In genomic region chr20:50447102-50447804, GRCh38 we compare ENCODE assay signal across 2 cellular contexts.
TF ChIP-seq lines count a peak whose summit lies in the region.

No MANE protein-coding gene starts in this region.

TF ChIP-seq in HEK293, 187 proteins besides CTCF, POLR2A, EP300 and RAD21:
- TF ChIP-seq ZNF623 (tag by site-specific recombination; IDR thresholded peaks at IDR 0.05) (peak; percentile 98), SP7 (tag by site-specific recombination; IDR thresholded peaks at IDR 0.05) (no peak), ZNF664 (tag by site-specific recombination; IDR thresholded peaks at IDR 0.05) (peak; percentile 73; the same call in 1 of the 2 replicates)
- TF ChIP-seq, protein P1, sequence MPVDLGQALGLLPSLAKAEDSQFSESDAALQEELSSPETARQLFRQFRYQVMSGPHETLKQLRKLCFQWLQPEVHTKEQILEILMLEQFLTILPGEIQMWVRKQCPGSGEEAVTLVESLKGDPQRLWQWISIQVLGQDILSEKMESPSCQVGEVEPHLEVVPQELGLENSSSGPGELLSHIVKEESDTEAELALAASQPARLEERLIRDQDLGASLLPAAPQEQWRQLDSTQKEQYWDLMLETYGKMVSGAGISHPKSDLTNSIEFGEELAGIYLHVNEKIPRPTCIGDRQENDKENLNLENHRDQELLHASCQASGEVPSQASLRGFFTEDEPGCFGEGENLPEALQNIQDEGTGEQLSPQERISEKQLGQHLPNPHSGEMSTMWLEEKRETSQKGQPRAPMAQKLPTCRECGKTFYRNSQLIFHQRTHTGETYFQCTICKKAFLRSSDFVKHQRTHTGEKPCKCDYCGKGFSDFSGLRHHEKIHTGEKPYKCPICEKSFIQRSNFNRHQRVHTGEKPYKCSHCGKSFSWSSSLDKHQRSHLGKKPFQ (tag by site-specific recombination; IDR thresholded peaks at IDR 0.05), result no peak

TF ChIP-seq in H1, 55 proteins besides CTCF, POLR2A, EP300 and RAD21:
- no peak for TF ChIP-seq PHF8 (conservative IDR thresholded peaks at IDR 0.05; ENCODE audit: low read depth, low read length)
- no peak for TF ChIP-seq KDM4A (IDR thresholded peaks at IDR 0.05; ENCODE audit: low read depth, low read length, severe bottlenecking)
- TF ChIP-seq RBBP5 (IDR thresholded peaks at IDR 0.05; ENCODE audit: borderline replicate concordance, low read depth, low read length), result no peak
- no peak for TF ChIP-seq SUZ12 (IDR thresholded peaks at IDR 0.05; ENCODE audit: low read length)
- TF ChIP-seq KDM1A (IDR thresholded peaks at IDR 0.05; ENCODE audit: borderline replicate concordance, low read length), result no peak
- no peak for TF ChIP-seq CBX5 (IDR thresholded peaks at IDR 0.05; ENCODE audit: low read depth, low read length)
- no peak for TF ChIP-seq E2F6 (IDR thresholded peaks at IDR 0.05)
- TF ChIP-seq ASH2L (IDR thresholded peaks at IDR 0.05; ENCODE audit: low read length), result no peak
- no peak for TF ChIP-seq JUN (IDR thresholded peaks at IDR 0.05; ENCODE audit: low read depth, low read length)
- TF ChIP-seq, protein P2, sequence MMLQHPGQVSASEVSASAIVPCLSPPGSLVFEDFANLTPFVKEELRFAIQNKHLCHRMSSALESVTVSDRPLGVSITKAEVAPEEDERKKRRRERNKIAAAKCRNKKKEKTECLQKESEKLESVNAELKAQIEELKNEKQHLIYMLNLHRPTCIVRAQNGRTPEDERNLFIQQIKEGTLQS (IDR thresholded peaks at IDR 0.05; ENCODE audit: insufficient read depth, low read depth, low read length), result no peak
- no peak for TF ChIP-seq CHD7 (IDR thresholded peaks at IDR 0.05; ENCODE audit: insufficient replicate concordance, low read length)
- TF ChIP-seq TCF12 (IDR thresholded peaks at IDR 0.05; ENCODE audit: low read depth, low read length), result no peak
